In the genomic region with DNA sequence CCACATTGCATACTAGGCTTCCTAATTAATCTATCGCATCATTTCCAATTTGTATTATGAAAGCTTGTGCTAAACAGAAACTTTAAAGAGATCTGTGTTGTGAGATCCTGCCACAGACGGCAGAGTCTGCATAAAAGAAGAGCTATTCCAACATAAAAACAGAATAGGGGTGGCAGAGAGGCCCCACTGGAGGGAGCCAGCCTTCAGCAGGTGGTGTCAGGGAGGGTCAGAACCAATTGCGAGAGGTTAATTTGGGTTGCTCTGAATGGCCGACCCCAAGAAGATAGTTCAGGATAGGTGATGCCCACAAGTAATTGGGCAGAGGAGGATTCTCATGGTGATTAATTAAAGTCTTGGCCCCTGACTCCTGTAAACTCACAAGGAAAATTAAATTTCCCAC, we compare ENCODE assay signal across 18 cellular contexts.
DNase-seq lines count a peak whose midpoint lies in the region; FAIRE-seq and TF ChIP-seq lines count a peak whose summit lies in the region.
"Had no signal": no experiment of that assay in that cellular context is flagged by ENCODE, and none has a peak within 500 bp of the region (broad histone marks: within the 10 kb centered on the region; RNA-seq: fewer than 3 reads in every experiment).

No MANE protein-coding gene starts in this region.

- H2AK5ac ChIP-seq in H9 (ENCODE audit: insufficient read length, low read length) (no peak overlapping the region), H1 (ENCODE audit: low read depth, low read length) (no peak overlapping the region)

- TF ChIP-seq EP300 in H1 (IDR thresholded peaks at IDR 0.05; ENCODE audit: borderline replicate concordance in 1 of 2, low read depth in 2 of 2, low read length in 2 of 2), result no peak

- no peak overlapping the region for H3K9ac ChIP-seq in H9 (ENCODE audit: extremely low read depth, insufficient read length, low read length)
- H3K9ac ChIP-seq in H1 (replicated peaks in 1 of 4; ENCODE audit: extremely low read depth in 1 of 4, low read depth in 3 of 4, low read length in 3 of 4), result no peak overlapping the region

- peaks cover 15 to 18% of the 10 kb centered on the region in 2 experiments; a peak in 4 of 5 replicates for H3K9me3 Mint-ChIP-seq in H9

- no peak overlapping the region for H3K27ac Mint-ChIP-seq in H9
- H3K27ac Mint-ChIP-seq: CD4-positive, alpha-beta memory T cell had no signal

- H3K79me1 ChIP-seq in H9 (ENCODE audit: insufficient read depth, low read depth, low read length, poor library complexity, severe bottlenecking) (no peaks in the 10 kb centered on the region), H1 (ENCODE audit: low read depth, low read length) (no peaks in the 10 kb centered on the region)

- no peaks in the 10 kb centered on the region for H4K20me1 ChIP-seq in H9 (ENCODE audit: control insufficient read depth, insufficient read depth, insufficient read length)
- no peaks in the 10 kb centered on the region for H4K20me1 ChIP-seq in H1 (replicated peaks in 1 of 2; ENCODE audit: control insufficient read depth in 1 of 2, insufficient read depth in 2 of 2, low read length in 2 of 2)
- no peaks in the 10 kb centered on the region for H4K20me1 ChIP-seq in osteoblast (ENCODE audit: insufficient read depth, low read length)

- H2BK20ac ChIP-seq in H9 (ENCODE audit: low read depth, low read length, poor library complexity, severe bottlenecking), result no peak overlapping the region
- H2BK20ac ChIP-seq in H1 (ENCODE audit: low read length), result no peak overlapping the region

- no peak overlapping the region for H3K4ac ChIP-seq in H9 (ENCODE audit: low read depth, low read length)
- H3K4ac ChIP-seq in H1 (replicated peaks; ENCODE audit: insufficient read length, low read depth, low read length), result no peak overlapping the region

- no peak for TF ChIP-seq POLR2A in H1 (IDR thresholded peaks at IDR 0.05; ENCODE audit: control extremely low read depth in 1 of 2, low read depth in 2 of 2, low read length in 2 of 2)

- H4K91ac ChIP-seq in H9 (ENCODE audit: insufficient read length, low read depth, low read length) (no peak overlapping the region), H1 (replicated peaks; ENCODE audit: insufficient read length, low read length) (no peak overlapping the region)

- H3K36me3 ChIP-seq in H1 (ENCODE audit: control insufficient read depth in 2 of 4, insufficient read depth in 4 of 4, low read length in 3 of 4) (no peaks in the 10 kb centered on the region), osteoblast (ENCODE audit: insufficient read depth, low read length) (no peaks in the 10 kb centered on the region)

- peaks cover 7 to 9% of the 10 kb centered on the region in 2 experiments for H3K4me1 Mint-ChIP-seq in H9
- H3K4me1 Mint-ChIP-seq: CD4-positive, alpha-beta memory T cell had no signal

- H3K4me3 ChIP-seq in H1 (ENCODE audit: extremely low read depth in 1 of 4, insufficient read depth in 2 of 4, low read depth in 3 of 4, low read length in 4 of 4) (no peak overlapping the region), osteoblast (ENCODE audit: insufficient read depth, low read length) (no peak overlapping the region)
- H3K4me3 ChIP-seq: GM12878 had no signal

- no peaks in the 10 kb centered on the region for H3K23me2 ChIP-seq in H9 (ENCODE audit: insufficient read length, low read depth, low read length, poor library complexity, severe bottlenecking)
- no peaks in the 10 kb centered on the region for H3K23me2 ChIP-seq in H1 (ENCODE audit: low read depth, low read length)

- peak; percentile 27 to 38; a peak in 3 of 4 replicates for TF ChIP-seq RAD21 in H1 (IDR thresholded peaks at IDR 0.05 in 1 of 2, conservative IDR thresholded peaks at IDR 0.05 in 1 of 2; ENCODE audit: low read depth in 2 of 2, low read length in 2 of 2)

- FAIRE-seq in H1 (lab: Jason Lieb, UNC), result no peak
- FAIRE-seq: GM12878, GM19239 had no signal

- H3K4me3 Mint-ChIP-seq in H9, result no peak overlapping the region
- H3K4me3 Mint-ChIP-seq: CD4-positive, alpha-beta memory T cell had no signal

- H3K14ac ChIP-seq in H9 (ENCODE audit: insufficient read depth, low read length), result no peak overlapping the region
- no peak overlapping the region for H3K14ac ChIP-seq in H1 (ENCODE audit: insufficient read length)

- no peak overlapping the region for H2BK120ac ChIP-seq in H9 (ENCODE audit: low read depth, low read length, poor library complexity, severe bottlenecking)
- H2BK120ac ChIP-seq in H1 (replicated peaks; ENCODE audit: low read depth, low read length), result no peak overlapping the region

- WGBS in H9 (ENCODE audit: extremely low coverage, insufficient read length, low lambda C conversion rate), result no CpG with 5 or more reads among the region's 4 CpGs
- 95% methylated on average over 4 of the region's 4 CpGs; no CpG with 5 or more reads in 1 of the 2 experiments for WGBS in H1 (ENCODE audit: extremely low coverage in 1 of 2, insufficient coverage in 1 of 2, insufficient read length in 1 of 2, insufficient replicate concordance in 2 of 2, low coverage in 1 of 2, low lambda C conversion rate in 2 of 2, missing lambda C conversion rate in 1 of 2), 2 experiments

- no peak overlapping the region for H2AFZ ChIP-seq in H9 (ENCODE audit: low read length)
- peak overlapping the region; percentile 58; the same call in 1 of the 2 replicates for H2AFZ ChIP-seq in H1 (ENCODE audit: low read length)
- H2AFZ ChIP-seq in osteoblast (ENCODE audit: low read length), result peak overlapping the region; percentile 56

- H2BK15ac ChIP-seq in H9 (ENCODE audit: low read depth, low read length), result no peak overlapping the region
- no peak overlapping the region for H2BK15ac ChIP-seq in H1 (ENCODE audit: low read length)

- H3K27me3 Mint-ChIP-seq in H9 (ENCODE audit: low read depth), result no peaks in the 10 kb centered on the region

- H2BK5ac ChIP-seq in H9 (ENCODE audit: insufficient read length, low read length), result no peak overlapping the region
- H2BK5ac ChIP-seq in H1 (ENCODE audit: low read depth, low read length), result no peak overlapping the region

- H3K27ac ChIP-seq in H9 (ENCODE audit: insufficient read length, low read depth, low read length) (no peak overlapping the region), H1 (ENCODE audit: low read depth, low read length) (no peak overlapping the region), osteoblast (ENCODE audit: low read depth, low read length) (no peak overlapping the region)

- TF ChIP-seq CTCF in H9 (conservative IDR thresholded peaks at IDR 0.05) (peak; percentile 23; the same call in 1 of the 3 replicates), H1 (IDR thresholded peaks at IDR 0.05; ENCODE audit: control extremely low read depth in 1 of 3, insufficient read depth in 1 of 3, low read depth in 1 of 3, low read length in 3 of 3) (peak in 1 of 3 experiments; percentile 6; a peak in 1 of 4 replicates), osteoblast (IDR thresholded peaks at IDR 0.05; ENCODE audit: extremely low read depth, low read depth, low read length) (no peak), GM20000 (IDR thresholded peaks at IDR 0.05; ENCODE audit: extremely low read depth, missing control alignments) (no peak)

- H3K27me3 ChIP-seq in H9 (ENCODE audit: insufficient read depth, low read length) (no peaks in the 10 kb centered on the region), H1 (replicated peaks in 1 of 4; ENCODE audit: control insufficient read depth in 3 of 4, extremely low read depth in 1 of 4, insufficient read depth in 3 of 4, low read length in 3 of 4) (no peaks in the 10 kb centered on the region), osteoblast (ENCODE audit: insufficient read depth, low read length) (no peaks in the 10 kb centered on the region)

- DNase-seq in DMS 273 treated with DMSO at 0.1 percent for 48 hours (lab: John Stamatoyannopoulos, UW), result peak; percentile 64
- DNase-seq in H9, result no peak
- no peak for DNase-seq in H1 (ENCODE audit: low read depth in 1 of 2, low spot score in 2 of 2)
- no peak for DNase-seq in osteoblast (ENCODE audit: insufficient read length, low spot score, missing footprints)
- no peak for DNase-seq in middle frontal gyrus (ENCODE audit: extremely low spot score, low spot score)
- DNase-seq in activated naive CD4-positive, alpha-beta T cell treated with Interleukin-2 at 50 U/mL for 16 hours, result no peak
- no peak for DNase-seq in GM20000 (ENCODE audit: low spot score)
- DNase-seq: C1 segment of cervical spinal cord; Calu3; CD4-positive, alpha-beta memory T cell; COR-L47; DMS79; EL; GDM1; GOT3; H7 had no signal

- H3K18ac ChIP-seq in H9 (ENCODE audit: insufficient read length, low read depth, low read length) (no peak overlapping the region), H1 (ENCODE audit: extremely low read depth, low read length) (no peak overlapping the region)

- POLR2A ChIA-PET in H1 (lab: Charles Lee; ENCODE audit: partially characterized antibody), result no interaction called here

- no peaks in the 10 kb centered on the region for H3K4me1 ChIP-seq in H9 (ENCODE audit: insufficient read depth, low read length)
- no peaks in the 10 kb centered on the region for H3K4me1 ChIP-seq in H1 (replicated peaks in 1 of 4; ENCODE audit: control insufficient read depth in 3 of 4, insufficient read depth in 4 of 4, low read length in 3 of 4)
- no peaks in the 10 kb centered on the region for H3K4me1 ChIP-seq in osteoblast (ENCODE audit: insufficient read depth, low read length)

- CTCF ChIA-PET in H1 (lab: Charles Lee; ENCODE audit: partially characterized antibody), result interaction anchor here (0.9 to 1.4 kb wide), 4 partner anchors 12 to 21 kb away, joined by 3 to 4 read pairs (median 3); no protein-coding TSS in a partner anchor

- H2BK12ac ChIP-seq in H9 (ENCODE audit: insufficient read length, low read depth, low read length), result no peak overlapping the region
- no peak overlapping the region for H2BK12ac ChIP-seq in H1 (ENCODE audit: low read depth, low read length)

- H3K9me3 ChIP-seq in H9 (ENCODE audit: control insufficient read depth, low read depth, low read length) (no peaks in the 10 kb centered on the region), H1 (ENCODE audit: insufficient read depth in 2 of 2, low read depth in 1 of 2, low read length in 1 of 2) (peaks cover 7 to 14% of the 10 kb centered on the region in 2 experiments; a peak in 2 of 4 replicates), osteoblast (ENCODE audit: low read depth, low read length) (no peaks in the 10 kb centered on the region)

- H3T11ph ChIP-seq in H9 (ENCODE audit: low read length), result no peak overlapping the region

- H4K5ac ChIP-seq in H9 (ENCODE audit: insufficient read length, low read depth, low read length) (no peak overlapping the region), H1 (ENCODE audit: insufficient read length, low read depth, low read length) (no peak overlapping the region)

- no peak overlapping the region for H3K4me2 ChIP-seq in H9 (ENCODE audit: insufficient read depth, insufficient read length, low read length)
- H3K4me2 ChIP-seq in H1 (ENCODE audit: insufficient read depth in 1 of 2, low read depth in 2 of 2, low read length in 2 of 2), result no peak overlapping the region
- no peak overlapping the region for H3K4me2 ChIP-seq in osteoblast (ENCODE audit: insufficient read depth, low read length)

- H3K36me3 Mint-ChIP-seq in H9 (ENCODE audit: insufficient read depth in 1 of 3, low read depth in 3 of 3), result peaks cover 0 to 10% (median 4%) of the 10 kb centered on the region in 3 experiments; a peak in 6 of 7 replicates
- H3K36me3 Mint-ChIP-seq: CD4-positive, alpha-beta memory T cell had no signal

- no peak overlapping the region for H4K8ac ChIP-seq in H9 (replicated peaks; ENCODE audit: insufficient read length, low read depth, low read length)
- no peak overlapping the region for H4K8ac ChIP-seq in H1 (ENCODE audit: extremely low read depth, insufficient read depth, low read length)

- no peak overlapping the region for H3K23ac ChIP-seq in H9 (ENCODE audit: insufficient read length, low read depth, low read length)
- no peak overlapping the region for H3K23ac ChIP-seq in H1 (ENCODE audit: insufficient read length)

- H3K79me2 ChIP-seq in H9 (ENCODE audit: insufficient read depth, low read length), result no peaks in the 10 kb centered on the region
- no peaks in the 10 kb centered on the region for H3K79me2 ChIP-seq in H1 (ENCODE audit: control insufficient read depth in 1 of 2, insufficient read depth in 2 of 2, low read length in 2 of 2)
- no peaks in the 10 kb centered on the region for H3K79me2 ChIP-seq in osteoblast (ENCODE audit: insufficient read depth, low read length)

- H3K56ac ChIP-seq in H9 (ENCODE audit: insufficient read length, low read depth, low read length) (no peak overlapping the region), H1 (replicated peaks; ENCODE audit: insufficient read length, low read depth, low read length) (no peak overlapping the region)
